8 cellular contexts compared by ENCODE assay signal in genomic region chr16:80540516-80541305, GRCh38. TPM values are rescaled to one million over a fixed set of nuclear protein-coding genes. Genes with fewer than 3 reads are reported as not detected.
DNase-seq lines count a peak whose midpoint lies in the region; ATAC-seq and TF ChIP-seq lines count a peak whose summit lies in the region.

DYNLRB2 (plus strand) TSS chr16:80540993; CDS start chr16:80541077, 84 bp downstream.

- H3K27me3 Mint-ChIP-seq in neural crest cell (ENCODE audit: low read depth): peaks cover 92% of the 10 kb centered on the region
- peaks cover 8% of the 10 kb centered on the region for H3K27me3 Mint-ChIP-seq in stimulated activated naive CD8-positive, alpha-beta T cell treated with anti-CD3 and anti-CD28 coated beads, Interleukin-15, amount 100 ng/mL, for 72 hours

- H3K4me3 Mint-ChIP-seq in neural crest cell: peak within 1 kb of the TSS; percentile 90
- peak within 1 kb of the TSS; percentile 95 to 96 for H3K4me3 Mint-ChIP-seq in stimulated activated naive CD8-positive, alpha-beta T cell treated with anti-CD3 and anti-CD28 coated beads, Interleukin-15, amount 100 ng/mL, for 72 hours

- no peaks in the 10 kb centered on the region for H3K9me3 ChIP-seq in RWPE2 (ENCODE audit: severe bottlenecking)

- peaks cover 3% of the 10 kb centered on the region for H3K9me3 Mint-ChIP-seq in neural crest cell
- peaks cover 3 to 9% of the 10 kb centered on the region in 2 donors for H3K9me3 Mint-ChIP-seq in stimulated activated naive CD8-positive, alpha-beta T cell treated with anti-CD3 and anti-CD28 coated beads, Interleukin-15, amount 100 ng/mL, for 72 hours

- TF ChIP-seq CTCF in RWPE2 (IDR thresholded peaks at IDR 0.05; ENCODE audit: poor library complexity, severe bottlenecking) (no peak), neural crest cell (conservative IDR thresholded peaks at IDR 0.05) (no peak)

- peaks cover 9% of the 10 kb centered on the region for H3K4me1 ChIP-seq in RWPE2 (ENCODE audit: insufficient read depth, poor library complexity, severe bottlenecking)

- peak; percentile 38 for DNase-seq in D341Med (ENCODE audit: low spot score)
- DNase-seq in HuH-7 (ENCODE audit: low spot score): peak; percentile 89
- DNase-seq in RWPE2 (ENCODE audit: low spot score): peak; percentile 90
- DNase-seq in activated naive CD4-positive, alpha-beta T cell treated with Interleukin-2 at 50 U/mL for 16 hours: peak; percentile 91
- peak; percentile 81 for DNase-seq in foreskin melanocyte
- DNase-seq in neural crest cell (ENCODE audit: low read depth, low spot score): peak; percentile 78
- peak; percentile 89 to 96 for DNase-seq in stimulated activated naive CD8-positive, alpha-beta T cell treated with anti-CD3 and anti-CD28 coated beads, Interleukin-15, amount 100 ng/mL, for 72 hours

- peak within 1 kb of the TSS; percentile 45 for H3K4me3 ChIP-seq in RWPE2 (ENCODE audit: severe bottlenecking)

- ATAC-seq in GM21423 (IDR thresholded peaks at IDR 0.05; ENCODE audit: unreplicated experiment) (peak; percentile 96), RWPE2 (ENCODE audit: low read depth) (peak; percentile 90)
- peak; percentile 97 for ATAC-seq in stimulated activated naive CD8-positive, alpha-beta T cell treated with anti-CD3 and anti-CD28 coated beads, Interleukin-15, amount 100 ng/mL, for 72 hours

- peaks cover 20% of the 10 kb centered on the region for H3K4me1 Mint-ChIP-seq in neural crest cell
- peaks cover 22% of the 10 kb centered on the region for H3K4me1 Mint-ChIP-seq in stimulated activated naive CD8-positive, alpha-beta T cell treated with anti-CD3 and anti-CD28 coated beads, Interleukin-15, amount 100 ng/mL, for 72 hours

- peak within 1 kb of the TSS; percentile 88 for H3K27ac Mint-ChIP-seq in neural crest cell (ENCODE audit: unreplicated experiment)
- H3K27ac Mint-ChIP-seq in stimulated activated naive CD8-positive, alpha-beta T cell treated with anti-CD3 and anti-CD28 coated beads, Interleukin-15, amount 100 ng/mL, for 72 hours: peak within 1 kb of the TSS; percentile 98 to 99

- H3K36me3 Mint-ChIP-seq in neural crest cell (ENCODE audit: low read depth): no peaks in the 10 kb centered on the region

- no peaks in the 10 kb centered on the region for H3K36me3 ChIP-seq in RWPE2 (ENCODE audit: low read depth)

- no peaks in the 10 kb centered on the region for H3K27me3 ChIP-seq in RWPE2 (ENCODE audit: insufficient read depth, poor library complexity, severe bottlenecking)

- H3K27ac ChIP-seq in RWPE2 (ENCODE audit: poor library complexity, severe bottlenecking): no peak within 1 kb of the TSS

RNA-seq across cellular contexts. Expression of gene DYNLRB2, which starts in this region (rescaled TPM):
- not detected in 2 replicates for total RNA-seq in neural crest cell

Comparison
In these comparisons a context has a peak if more than half of its experiments do, and no peak if none do; other contexts are left out.
1. Peak in DNase-seq in neural crest cell; RNA of the gene not detected or under 1 TPM.
2. DNase-seq: peak in every context shown above with its lines; median percentile 92 in stimulated activated naive CD8-positive, alpha-beta T cell treated with anti-CD3 and anti-CD28 coated beads, Interleukin-15, amount 100 ng/mL, for 72 hours; 91 in activated naive CD4-positive, alpha-beta T cell treated with Interleukin-2 at 50 U/mL for 16 hours; 90 in RWPE2; 89 in HuH-7; 81 in foreskin melanocyte; 78 in neural crest cell; 38 in D341Med.